Comparison of ENCODE assay signal across 2 cellular contexts in the genomic region with DNA sequence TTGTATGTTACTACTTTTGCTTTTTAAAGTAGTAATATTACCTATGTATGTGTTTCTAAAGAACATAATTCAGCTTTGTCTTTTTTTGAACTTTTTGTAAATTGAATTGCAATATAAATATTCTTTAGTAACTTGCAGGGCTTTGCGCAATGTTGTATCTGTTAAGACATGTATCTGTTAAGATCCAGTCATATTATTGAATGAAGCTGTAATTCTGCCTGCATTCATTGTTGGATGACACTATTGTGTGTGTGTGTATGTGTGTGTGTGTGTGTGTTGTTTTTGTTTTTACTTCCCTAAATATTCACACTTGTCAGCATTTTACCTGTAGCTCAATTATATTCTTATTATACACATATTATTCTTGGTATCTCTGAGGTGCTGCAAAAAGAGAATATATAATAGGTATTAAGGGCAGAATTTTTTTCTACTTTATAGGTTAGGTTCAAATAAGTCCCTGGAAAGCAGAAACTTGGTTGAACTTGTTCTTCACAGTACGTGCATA.
TF ChIP-seq lines count a peak whose summit lies in the region.

No MANE protein-coding gene starts in this region.

TF ChIP-seq in A549, 52 proteins besides CTCF, POLR2A, EP300 and RAD21:
- TF ChIP-seq KDM1A (IDR thresholded peaks at IDR 0.05; ENCODE audit: low read depth): no peak
- no peak for TF ChIP-seq CHD2 (IDR thresholded peaks at IDR 0.05; ENCODE audit: low read length, partially characterized antibody)
- TF ChIP-seq KDM5A (IDR thresholded peaks at IDR 0.05): no peak
- TF ChIP-seq CHD4 (IDR thresholded peaks at IDR 0.05; ENCODE audit: borderline replicate concordance): no peak
- peak; percentile 24 for TF ChIP-seq MAFK (IDR thresholded peaks at IDR 0.05; ENCODE audit: partially characterized antibody)

TF ChIP-seq in IMR-90, 13 proteins besides CTCF, POLR2A, EP300 and RAD21:
- TF ChIP-seq MAFK (IDR thresholded peaks at IDR 0.05; ENCODE audit: low read depth, low read length) (peak; percentile 52), MXI1 (IDR thresholded peaks at IDR 0.05; ENCODE audit: borderline replicate concordance, low read depth, low read length) (no peak)
